1 cellular context compared by ENCODE assay signal in genomic region chr5:126097881-126098280, GRCh38.
TF ChIP-seq lines count a peak whose summit lies in the region.

No MANE protein-coding gene starts in this region.

TF ChIP-seq in SK-N-SH, 30 proteins besides CTCF, POLR2A, EP300 and RAD21 (continued from another document):
- TF ChIP-seq ZBTB33 (IDR thresholded peaks at IDR 0.05; ENCODE audit: borderline replicate concordance, low read depth) (no peak), MAX (IDR thresholded peaks at IDR 0.05; ENCODE audit: low read depth) (no peak), EZH2phosphoT487 (IDR thresholded peaks at IDR 0.05; ENCODE audit: borderline replicate concordance, low read depth) (no peak), JUND (IDR thresholded peaks at IDR 0.05) (no peak)
